In the genomic region with DNA sequence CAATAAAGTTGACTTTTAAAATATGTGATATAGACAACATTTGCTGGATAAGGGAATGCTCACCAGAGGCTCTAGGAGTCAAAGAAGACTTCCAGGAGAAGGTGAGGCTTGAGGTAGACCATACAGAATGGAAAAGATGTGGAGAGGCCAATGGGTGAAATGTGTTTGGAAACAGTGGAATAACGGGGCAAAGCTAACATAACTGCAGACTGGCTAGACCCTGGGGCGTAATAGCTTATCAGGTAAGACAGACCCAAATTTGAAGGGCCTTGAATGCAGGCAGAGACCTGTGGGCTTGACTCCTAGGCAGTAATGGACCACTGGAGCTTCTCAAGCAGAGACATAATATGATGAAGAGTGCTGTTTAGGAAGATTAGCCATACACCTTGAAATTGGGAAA, we compare ENCODE assay signal across 10 cellular contexts. TPM values are rescaled to one million over a fixed set of nuclear protein-coding genes. Genes with fewer than 3 reads are reported as not detected.
"Had no signal": no experiment of that assay in that cellular context is flagged by ENCODE, and none has a peak within 500 bp of the region (broad histone marks: within the 10 kb centered on the region; RNA-seq: fewer than 3 reads in every experiment).

No MANE protein-coding gene starts in this region.

- DNase-seq: GM23248, GOT3, H7, H9, HCEC 1CT, HFFc6 had no signal

- H3K4me3 Mint-ChIP-seq: GM23338, H9, HFFc6 had no signal

- FAIRE-seq: H54 had no signal

- H3K9me3 ChIP-seq: HAP-1 had no signal

- H3K4me2 ChIP-seq: GM23338 had no signal

- H3K4me3 ChIP-seq: GM23248, GM23338, HAP-1 had no signal

- H3K9ac ChIP-seq: GM23248 had no signal

- ATAC-seq: GM23338, HCT116 had no signal

- H2AFZ ChIP-seq: GM23248, GM23338 had no signal

- H3K9me3 Mint-ChIP-seq: GM23338 had no signal

- H3K27ac Mint-ChIP-seq: GM23338, HFFc6 had no signal

- H3K27ac ChIP-seq: GM23248 had no signal

RNA-seq across cellular contexts. Expression of a gene that starts 25.4 kb away (rescaled TPM):
- total RNA-seq: GM23248, HFFc6 had no signal
- polyA plus RNA-seq: GM23248 had no signal
